In the genomic region with DNA sequence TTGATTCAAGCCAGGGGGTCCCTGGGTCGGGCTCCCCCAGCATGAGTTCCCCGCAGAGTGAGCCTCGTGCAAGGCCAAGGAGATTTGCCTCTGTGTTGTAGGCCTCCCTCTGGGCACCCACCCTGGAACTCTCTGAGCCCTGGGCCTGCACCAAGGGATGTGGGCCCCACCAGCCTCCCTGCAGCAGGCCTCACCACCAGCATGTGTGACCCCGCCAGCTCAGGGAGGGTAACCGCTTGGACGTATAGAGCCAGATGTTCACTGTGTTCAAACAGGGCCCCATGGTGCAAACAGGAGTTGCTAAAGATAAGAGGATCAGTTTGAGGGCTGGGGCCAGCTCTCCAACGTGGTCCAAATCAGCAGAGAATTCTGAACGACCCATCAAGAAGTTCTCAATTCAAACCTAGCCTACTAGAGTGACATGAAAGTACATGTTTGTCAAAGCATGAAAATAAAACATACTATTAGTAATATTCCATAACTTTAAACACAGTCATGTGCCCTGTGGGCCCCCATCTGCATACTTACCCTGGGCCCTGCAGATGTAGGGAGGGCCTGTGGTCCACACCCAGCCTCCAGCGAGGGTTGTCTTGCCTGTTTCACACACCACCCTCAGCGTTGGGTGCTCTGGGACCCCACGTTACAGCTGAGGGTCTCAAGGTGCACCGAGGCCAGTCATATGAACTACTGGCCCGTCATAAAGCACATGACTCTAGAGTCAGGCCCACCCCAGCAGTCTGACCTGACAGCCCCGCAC, we compare ENCODE assay signal across 1 cellular context.
TF ChIP-seq lines count a peak whose summit lies in the region.

No MANE protein-coding gene starts in this region.

TF ChIP-seq in K562, 482 proteins besides CTCF, POLR2A, EP300 and RAD21 (continued from another document and continues in another):
- TF ChIP-seq, protein P1, sequence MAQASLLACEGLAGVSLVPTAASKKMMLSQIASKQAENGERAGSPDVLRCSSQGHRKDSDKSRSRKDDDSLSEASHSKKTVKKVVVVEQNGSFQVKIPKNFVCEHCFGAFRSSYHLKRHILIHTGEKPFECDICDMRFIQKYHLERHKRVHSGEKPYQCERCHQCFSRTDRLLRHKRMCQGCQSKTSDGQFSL (CRISPR knock-in tag; IDR thresholded peaks at IDR 0.05): no peak
- TF ChIP-seq, protein P1 (tag; IDR thresholded peaks at IDR 0.05): 0 out of 4 replicates have a peak, but pooled peaks of 1 of the 2 experiments have one; percentile 54
- no peak for TF ChIP-seq SMAD1 (IDR thresholded peaks at IDR 0.05; ENCODE audit: low read depth, low read length, partially characterized antibody)
- TF ChIP-seq POLR2AphosphoS5 (IDR thresholded peaks at IDR 0.05; ENCODE audit: control insufficient read depth, insufficient read depth, low read depth, low read length): peak; percentile 91
- TF ChIP-seq YY1 (IDR thresholded peaks at IDR 0.05; ENCODE audit: borderline replicate concordance in 1 of 3, control insufficient read depth in 1 of 3, extremely low read depth in 1 of 3, insufficient read depth in 3 of 3, insufficient read length in 1 of 3, insufficient replicate concordance in 2 of 3, low read depth in 1 of 3, low read length in 2 of 3): no peak
- peak in 1 of 2 experiments; percentile 36; a peak in 1 of 4 replicates for TF ChIP-seq HDAC1 (IDR thresholded peaks at IDR 0.05)
- no peak for TF ChIP-seq U2AF2 (optimal IDR thresholded peaks at IDR 0.05; ENCODE audit: low read depth, low read length)
- no peak for TF ChIP-seq HMG20B (CRISPR knock-in tag; IDR thresholded peaks at IDR 0.05)
- TF ChIP-seq PHTF2 (CRISPR knock-in tag; IDR thresholded peaks at IDR 0.05): no peak
- TF ChIP-seq, protein P2, sequence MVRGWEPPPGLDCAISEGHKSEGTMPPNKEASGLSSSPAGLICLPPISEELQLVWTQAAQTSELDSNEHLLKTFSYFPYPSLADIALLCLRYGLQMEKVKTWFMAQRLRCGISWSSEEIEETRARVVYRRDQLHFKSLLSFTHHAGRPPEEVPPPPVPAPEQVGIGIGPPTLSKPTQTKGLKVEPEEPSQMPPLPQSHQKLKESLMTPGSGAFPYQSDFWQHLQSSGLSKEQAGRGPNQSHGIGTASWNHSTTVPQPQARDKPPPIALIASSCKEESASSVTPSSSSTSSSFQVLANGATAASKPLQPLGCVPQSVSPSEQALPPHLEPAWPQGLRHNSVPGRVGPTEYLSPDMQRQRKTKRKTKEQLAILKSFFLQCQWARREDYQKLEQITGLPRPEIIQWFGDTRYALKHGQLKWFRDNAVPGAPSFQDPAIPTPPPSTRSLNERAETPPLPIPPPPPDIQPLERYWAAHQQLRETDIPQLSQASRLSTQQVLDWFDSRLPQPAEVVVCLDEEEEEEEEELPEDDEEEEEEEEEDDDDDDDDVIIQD (CRISPR knock-in tag; IDR thresholded peaks at IDR 0.05): no peak
- no peak for TF ChIP-seq HEY1 (CRISPR knock-in tag; IDR thresholded peaks at IDR 0.05; ENCODE audit: borderline replicate concordance)
- TF ChIP-seq, protein P3, sequence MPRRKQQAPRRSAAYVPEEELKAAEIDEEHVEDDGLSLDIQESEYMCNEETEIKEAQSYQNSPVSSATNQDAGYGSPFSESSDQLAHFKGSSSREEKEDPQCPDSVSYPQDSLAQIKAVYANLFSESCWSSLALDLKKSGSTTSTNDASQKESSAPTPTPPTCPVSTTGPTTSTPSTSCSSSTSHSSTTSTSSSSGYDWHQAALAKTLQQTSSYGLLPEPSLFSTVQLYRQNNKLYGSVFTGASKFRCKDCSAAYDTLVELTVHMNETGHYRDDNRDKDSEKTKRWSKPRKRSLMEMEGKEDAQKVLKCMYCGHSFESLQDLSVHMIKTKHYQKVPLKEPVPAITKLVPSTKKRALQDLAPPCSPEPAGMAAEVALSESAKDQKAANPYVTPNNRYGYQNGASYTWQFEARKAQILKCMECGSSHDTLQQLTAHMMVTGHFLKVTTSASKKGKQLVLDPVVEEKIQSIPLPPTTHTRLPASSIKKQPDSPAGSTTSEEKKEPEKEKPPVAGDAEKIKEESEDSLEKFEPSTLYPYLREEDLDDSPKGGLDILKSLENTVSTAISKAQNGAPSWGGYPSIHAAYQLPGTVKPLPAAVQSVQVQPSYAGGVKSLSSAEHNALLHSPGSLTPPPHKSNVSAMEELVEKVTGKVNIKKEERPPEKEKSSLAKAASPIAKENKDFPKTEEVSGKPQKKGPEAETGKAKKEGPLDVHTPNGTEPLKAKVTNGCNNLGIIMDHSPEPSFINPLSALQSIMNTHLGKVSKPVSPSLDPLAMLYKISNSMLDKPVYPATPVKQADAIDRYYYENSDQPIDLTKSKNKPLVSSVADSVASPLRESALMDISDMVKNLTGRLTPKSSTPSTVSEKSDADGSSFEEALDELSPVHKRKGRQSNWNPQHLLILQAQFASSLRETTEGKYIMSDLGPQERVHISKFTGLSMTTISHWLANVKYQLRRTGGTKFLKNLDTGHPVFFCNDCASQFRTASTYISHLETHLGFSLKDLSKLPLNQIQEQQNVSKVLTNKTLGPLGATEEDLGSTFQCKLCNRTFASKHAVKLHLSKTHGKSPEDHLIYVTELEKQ (CRISPR knock-in tag; IDR thresholded peaks at IDR 0.05): no peak
- TF ChIP-seq TCFL5 (CRISPR knock-in tag; conservative IDR thresholded peaks at IDR 0.05): no peak
- no peak for TF ChIP-seq ZNF76 (CRISPR knock-in tag; IDR thresholded peaks at IDR 0.05; ENCODE audit: borderline replicate concordance)
- TF ChIP-seq EZH2 (IDR thresholded peaks at IDR 0.05; ENCODE audit: borderline replicate concordance, low read depth, low read length): no peak
- TF ChIP-seq ZKSCAN3 (CRISPR knock-in tag; IDR thresholded peaks at IDR 0.05): no peak
- TF ChIP-seq, protein P4, sequence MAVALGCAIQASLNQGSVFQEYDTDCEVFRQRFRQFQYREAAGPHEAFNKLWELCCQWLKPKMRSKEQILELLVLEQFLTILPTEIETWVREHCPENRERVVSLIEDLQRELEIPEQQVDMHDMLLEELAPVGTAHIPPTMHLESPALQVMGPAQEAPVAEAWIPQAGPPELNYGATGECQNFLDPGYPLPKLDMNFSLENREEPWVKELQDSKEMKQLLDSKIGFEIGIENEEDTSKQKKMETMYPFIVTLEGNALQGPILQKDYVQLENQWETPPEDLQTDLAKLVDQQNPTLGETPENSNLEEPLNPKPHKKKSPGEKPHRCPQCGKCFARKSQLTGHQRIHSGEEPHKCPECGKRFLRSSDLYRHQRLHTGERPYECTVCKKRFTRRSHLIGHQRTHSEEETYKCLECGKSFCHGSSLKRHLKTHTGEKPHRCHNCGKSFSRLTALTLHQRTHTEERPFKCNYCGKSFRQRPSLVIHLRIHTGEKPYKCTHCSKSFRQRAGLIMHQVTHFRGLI (CRISPR knock-in tag; IDR thresholded peaks at IDR 0.05): no peak
- no peak for TF ChIP-seq ZNF57 (CRISPR knock-in tag; IDR thresholded peaks at IDR 0.05)
- TF ChIP-seq, protein P5, sequence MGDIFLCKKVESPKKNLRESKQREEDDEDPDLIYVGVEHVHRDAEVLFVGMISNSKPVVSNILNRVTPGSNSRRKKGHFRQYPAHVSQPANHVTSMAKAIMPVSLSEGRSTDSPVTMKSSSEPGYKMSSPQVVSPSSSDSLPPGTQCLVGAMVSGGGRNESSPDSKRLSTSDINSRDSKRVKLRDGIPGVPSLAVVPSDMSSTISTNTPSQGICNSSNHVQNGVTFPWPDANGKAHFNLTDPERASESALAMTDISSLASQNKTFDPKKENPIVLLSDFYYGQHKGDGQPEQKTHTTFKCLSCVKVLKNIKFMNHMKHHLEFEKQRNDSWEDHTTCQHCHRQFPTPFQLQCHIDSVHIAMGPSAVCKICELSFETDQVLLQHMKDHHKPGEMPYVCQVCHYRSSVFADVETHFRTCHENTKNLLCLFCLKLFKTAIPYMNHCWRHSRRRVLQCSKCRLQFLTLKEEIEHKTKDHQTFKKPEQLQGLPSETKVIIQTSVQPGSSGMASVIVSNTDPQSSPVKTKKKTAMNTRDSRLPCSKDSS (IDR thresholded peaks at IDR 0.05; ENCODE audit: low read depth, partially characterized antibody): no peak
- TF ChIP-seq, protein P6, sequence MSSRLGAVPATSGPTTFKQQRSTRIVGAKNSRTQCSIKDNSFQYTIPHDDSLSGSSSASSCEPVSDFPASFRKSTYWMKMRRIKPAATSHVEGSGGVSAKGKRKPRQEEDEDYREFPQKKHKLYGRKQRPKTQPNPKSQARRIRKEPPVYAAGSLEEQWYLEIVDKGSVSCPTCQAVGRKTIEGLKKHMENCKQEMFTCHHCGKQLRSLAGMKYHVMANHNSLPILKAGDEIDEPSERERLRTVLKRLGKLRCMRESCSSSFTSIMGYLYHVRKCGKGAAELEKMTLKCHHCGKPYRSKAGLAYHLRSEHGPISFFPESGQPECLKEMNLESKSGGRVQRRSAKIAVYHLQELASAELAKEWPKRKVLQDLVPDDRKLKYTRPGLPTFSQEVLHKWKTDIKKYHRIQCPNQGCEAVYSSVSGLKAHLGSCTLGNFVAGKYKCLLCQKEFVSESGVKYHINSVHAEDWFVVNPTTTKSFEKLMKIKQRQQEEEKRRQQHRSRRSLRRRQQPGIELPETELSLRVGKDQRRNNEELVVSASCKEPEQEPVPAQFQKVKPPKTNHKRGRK (tag; IDR thresholded peaks at IDR 0.05): no peak
- no peak for TF ChIP-seq ZNF507 (tag; conservative IDR thresholded peaks at IDR 0.05)
- TF ChIP-seq FOS (IDR thresholded peaks at IDR 0.05; ENCODE audit: extremely low read depth, insufficient read length): no peak
- TF ChIP-seq SOX6 (IDR thresholded peaks at IDR 0.05): peak; percentile 69; the same call in 1 of the 2 replicates
- TF ChIP-seq, protein P7, sequence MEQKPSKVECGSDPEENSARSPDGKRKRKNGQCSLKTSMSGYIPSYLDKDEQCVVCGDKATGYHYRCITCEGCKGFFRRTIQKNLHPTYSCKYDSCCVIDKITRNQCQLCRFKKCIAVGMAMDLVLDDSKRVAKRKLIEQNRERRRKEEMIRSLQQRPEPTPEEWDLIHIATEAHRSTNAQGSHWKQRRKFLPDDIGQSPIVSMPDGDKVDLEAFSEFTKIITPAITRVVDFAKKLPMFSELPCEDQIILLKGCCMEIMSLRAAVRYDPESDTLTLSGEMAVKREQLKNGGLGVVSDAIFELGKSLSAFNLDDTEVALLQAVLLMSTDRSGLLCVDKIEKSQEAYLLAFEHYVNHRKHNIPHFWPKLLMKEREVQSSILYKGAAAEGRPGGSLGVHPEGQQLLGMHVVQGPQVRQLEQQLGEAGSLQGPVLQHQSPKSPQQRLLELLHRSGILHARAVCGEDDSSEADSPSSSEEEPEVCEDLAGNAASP (IDR thresholded peaks at IDR 0.05): no peak
- no peak for TF ChIP-seq RBM25 (IDR thresholded peaks at IDR 0.05; ENCODE audit: low read depth, low read length, severe bottlenecking)
- no peak for TF ChIP-seq ZNF551 (CRISPR knock-in tag; IDR thresholded peaks at IDR 0.05)
- TF ChIP-seq TSC22D4 (tag; IDR thresholded peaks at IDR 0.05): no peak
- TF ChIP-seq TCF7 (IDR thresholded peaks at IDR 0.05; ENCODE audit: borderline replicate concordance): no peak
- TF ChIP-seq CREBBP (IDR thresholded peaks at IDR 0.05; ENCODE audit: low read depth, low read length): no peak
- TF ChIP-seq ZNF274 (IDR thresholded peaks at IDR 0.05; ENCODE audit: borderline replicate concordance, low read depth, low read length): no peak
- no peak for TF ChIP-seq STAT5B (CRISPR knock-in tag; IDR thresholded peaks at IDR 0.05)
- TF ChIP-seq PTRF (tag; IDR thresholded peaks at IDR 0.05): no peak
- no peak for TF ChIP-seq BACH1 (tag; IDR thresholded peaks at IDR 0.05)
- no peak for TF ChIP-seq HIVEP1 (CRISPR knock-in tag; IDR thresholded peaks at IDR 0.05)
- TF ChIP-seq TAL1 (IDR thresholded peaks at IDR 0.05): peak; percentile 84
- no peak for TF ChIP-seq ZBTB8A (IDR thresholded peaks at IDR 0.05; ENCODE audit: partially characterized antibody)
- TF ChIP-seq U2AF1 (optimal IDR thresholded peaks at IDR 0.05; ENCODE audit: low read depth, low read length): no peak
- TF ChIP-seq, protein P8, sequence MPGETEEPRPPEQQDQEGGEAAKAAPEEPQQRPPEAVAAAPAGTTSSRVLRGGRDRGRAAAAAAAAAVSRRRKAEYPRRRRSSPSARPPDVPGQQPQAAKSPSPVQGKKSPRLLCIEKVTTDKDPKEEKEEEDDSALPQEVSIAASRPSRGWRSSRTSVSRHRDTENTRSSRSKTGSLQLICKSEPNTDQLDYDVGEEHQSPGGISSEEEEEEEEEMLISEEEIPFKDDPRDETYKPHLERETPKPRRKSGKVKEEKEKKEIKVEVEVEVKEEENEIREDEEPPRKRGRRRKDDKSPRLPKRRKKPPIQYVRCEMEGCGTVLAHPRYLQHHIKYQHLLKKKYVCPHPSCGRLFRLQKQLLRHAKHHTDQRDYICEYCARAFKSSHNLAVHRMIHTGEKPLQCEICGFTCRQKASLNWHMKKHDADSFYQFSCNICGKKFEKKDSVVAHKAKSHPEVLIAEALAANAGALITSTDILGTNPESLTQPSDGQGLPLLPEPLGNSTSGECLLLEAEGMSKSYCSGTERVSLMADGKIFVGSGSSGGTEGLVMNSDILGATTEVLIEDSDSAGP (CRISPR knock-in tag; IDR thresholded peaks at IDR 0.05): no peak
- TF ChIP-seq BRCA1 (IDR thresholded peaks at IDR 0.05): no peak
- no peak for TF ChIP-seq BRCA1 (CRISPR knock-in tag; IDR thresholded peaks at IDR 0.05)
- no peak for TF ChIP-seq TBP (optimal IDR thresholded peaks at IDR 0.05; ENCODE audit: low read depth, low read length)
